In genomic region chr11:12404461-12404860, GRCh38 we compare ENCODE assay signal across 25 cellular contexts. TPM values are rescaled to one million over a fixed set of nuclear protein-coding genes. Genes with fewer than 3 reads are reported as not detected.
DNase-seq lines count a peak whose midpoint lies in the region; ATAC-seq, FAIRE-seq and TF ChIP-seq lines count a peak whose summit lies in the region.
"Had no signal": no experiment of that assay in that cellular context is flagged by ENCODE, and none has a peak within 500 bp of the region (broad histone marks: within the 10 kb centered on the region; RNA-seq: fewer than 3 reads in every experiment).

No MANE protein-coding gene starts in this region.

- no peaks in the 10 kb centered on the region for H3K36me3 ChIP-seq in astrocyte (ENCODE audit: insufficient read depth, low read length)
- H3K36me3 ChIP-seq in thoracic aorta, result no peaks in the 10 kb centered on the region
- H3K36me3 ChIP-seq: ascending aorta, pancreas had no signal

- FAIRE-seq in astrocyte (lab: Jason Lieb, UNC) (no peak), GM19239 (lab: Jason Lieb, UNC) (no peak)
- FAIRE-seq: endometrium, G401.6, islet of Langerhans, pancreas had no signal

- DNase-seq in G401 (ENCODE audit: low spot score) (peak; percentile 35), astrocyte (ENCODE audit: low read depth) (no peak), mesothelial cell of epicardium (ENCODE audit: low spot score in 2 of 2, unreplicated experiment in 2 of 2) (no peak), thoracic aorta (ENCODE audit: low spot score) (no peak), NCI-H2196 (lab: John Stamatoyannopoulos, UW; ENCODE audit: unreplicated experiment) (no peak), GM19239 (ENCODE audit: insufficient read length, low spot score) (no peak)
- DNase-seq: activated CD4-positive, alpha-beta T cell treated with anti-CD3 and anti-CD28 coated beads for 4 hours; activated T-cell treated with anti-CD3 and anti-CD28 coated beads for 4 hours; HCEC 1CT; midbrain; NCI-H1092 treated with DMSO at 0.1 percent for 48 hours; NCI-H2029; NCI-H2227 treated with DMSO at 0.1 percent for 48 hours; stimulated activated naive CD4-positive, alpha-beta T cell; T-helper 17 cell had no signal

- no peaks in the 10 kb centered on the region for H3K27me3 ChIP-seq in astrocyte (ENCODE audit: insufficient read depth, low read length)
- H3K27me3 ChIP-seq in thoracic aorta (replicated peaks; ENCODE audit: insufficient read depth), result no peaks in the 10 kb centered on the region
- H3K27me3 ChIP-seq: ascending aorta, pancreas had no signal

- no peaks in the 10 kb centered on the region for H3K9me3 Mint-ChIP-seq in astrocyte (ENCODE audit: unreplicated experiment)
- H3K9me3 Mint-ChIP-seq in mesothelial cell of epicardium, result peaks cover 4% of the 10 kb centered on the region
- H3K9me3 Mint-ChIP-seq: central memory CD8-positive, alpha-beta T cell; natural killer cell treated with Interleukin-12 subunit alpha and Interleukin-12 subunit beta and Interleukin-15 and Interleukin-18, amount 100 ng/mL, for 72 hours had no signal

- H3K4me3 ChIP-seq in astrocyte (ENCODE audit: insufficient read depth, low read depth, low read length), result no peak overlapping the region
- H3K4me3 ChIP-seq in thoracic aorta, result no peak overlapping the region
- H3K4me3 ChIP-seq: ascending aorta, pancreas had no signal

- H3K4me1 Mint-ChIP-seq in astrocyte (ENCODE audit: low read depth, unreplicated experiment) (peaks cover 38% of the 10 kb centered on the region), mesothelial cell of epicardium (peaks cover 52% of the 10 kb centered on the region)
- H3K4me1 Mint-ChIP-seq: central memory CD8-positive, alpha-beta T cell; IgD-negative memory B cell; T-helper 17 cell had no signal

- H3K27me3 Mint-ChIP-seq in astrocyte (ENCODE audit: low read depth, unreplicated experiment) (no peaks in the 10 kb centered on the region), mesothelial cell of epicardium (ENCODE audit: low read depth) (no peaks in the 10 kb centered on the region)
- H3K27me3 Mint-ChIP-seq: activated naive CD8-positive, alpha-beta T cell; IgD-negative memory B cell had no signal

- no peak overlapping the region for H2AFZ ChIP-seq in astrocyte (ENCODE audit: low read depth, low read length)

- TF ChIP-seq CTCF in astrocyte (IDR thresholded peaks at IDR 0.05; ENCODE audit: insufficient read depth, low read depth, low read length) (no peak), mesothelial cell of epicardium (IDR thresholded peaks at IDR 0.05; ENCODE audit: unreplicated experiment) (no peak), thoracic aorta (IDR thresholded peaks at IDR 0.05) (no peak)

- H3K27ac Mint-ChIP-seq in astrocyte (ENCODE audit: unreplicated experiment) (no peak overlapping the region), mesothelial cell of epicardium (peak overlapping the region; percentile 98)
- H3K27ac Mint-ChIP-seq: activated naive CD8-positive, alpha-beta T cell; IgD-negative memory B cell; natural killer cell treated with Interleukin-12 subunit alpha and Interleukin-12 subunit beta and Interleukin-15 and Interleukin-18, amount 100 ng/mL, for 72 hours; T-helper 17 cell had no signal

- H3K4me1 ChIP-seq in astrocyte (ENCODE audit: insufficient read depth, low read length) (peaks cover 38% of the 10 kb centered on the region), thoracic aorta (ENCODE audit: control insufficient read depth in 1 of 2, low read depth in 2 of 2) (peaks cover 19 to 72% of the 10 kb centered on the region in 2 donors)

- no peak overlapping the region for H3K9ac ChIP-seq in astrocyte (ENCODE audit: low read length)

- H3K79me2 ChIP-seq in astrocyte (ENCODE audit: insufficient read depth, low read length), result peaks cover 98% of the 10 kb centered on the region

- H3K9me3 ChIP-seq in astrocyte (ENCODE audit: insufficient read depth, low read depth, low read length) (no peaks in the 10 kb centered on the region), thoracic aorta (no peaks in the 10 kb centered on the region)
- H3K9me3 ChIP-seq: ascending aorta, pancreas had no signal

- H3K36me3 Mint-ChIP-seq in astrocyte (ENCODE audit: low read depth, unreplicated experiment) (peaks cover 6% of the 10 kb centered on the region), mesothelial cell of epicardium (peaks cover 2% of the 10 kb centered on the region)
- H3K36me3 Mint-ChIP-seq: activated naive CD8-positive, alpha-beta T cell; natural killer cell treated with Interleukin-12 subunit alpha and Interleukin-12 subunit beta and Interleukin-15 and Interleukin-18, amount 100 ng/mL, for 72 hours had no signal

- in situ Hi-C loops in G401 (cut with HindIII; ENCODE audit: low sequenced_read_pairs), result no loop called here

- peaks cover 43% of the 10 kb centered on the region for H4K20me1 ChIP-seq in astrocyte (ENCODE audit: insufficient read depth, low read length)

- no peak overlapping the region for H3K27ac ChIP-seq in astrocyte (ENCODE audit: low read depth, low read length)
- H3K27ac ChIP-seq in thoracic aorta, result peak overlapping the region; percentile 15 to 28
- H3K27ac ChIP-seq: pancreas had no signal

- ATAC-seq in thoracic aorta (ENCODE audit: insufficient number of reproducible peaks, low FRiP score, low read depth) (no peak), GM19328 (IDR thresholded peaks at IDR 0.05; ENCODE audit: unreplicated experiment) (no peak)
- ATAC-seq: natural killer cell treated with Interleukin-12 subunit alpha and Interleukin-12 subunit beta and Interleukin-15 and Interleukin-18, amount 100 ng/mL, for 72 hours; T-helper 17 cell had no signal

- no peak overlapping the region for H3K4me3 Mint-ChIP-seq in astrocyte (ENCODE audit: unreplicated experiment)
- no peak overlapping the region for H3K4me3 Mint-ChIP-seq in mesothelial cell of epicardium
- H3K4me3 Mint-ChIP-seq: activated naive CD8-positive, alpha-beta T cell; central memory CD8-positive, alpha-beta T cell; IgD-negative memory B cell; natural killer cell treated with Interleukin-12 subunit alpha and Interleukin-12 subunit beta and Interleukin-15 and Interleukin-18, amount 100 ng/mL, for 72 hours; T-helper 17 cell had no signal

- H3K4me2 ChIP-seq in astrocyte (ENCODE audit: low read length), result peak overlapping the region; percentile 78

RNA-seq across cellular contexts. Expression of gene PARVA, which starts 27.1 kb away (rescaled TPM):
- total RNA-seq in G401 (2014; rRNA removed; shearing (Covaris generic)), result 6.6 and 9.9 TPM in 2 replicates
- total RNA-seq in astrocyte (106 TPM in 2 replicates), mesothelial cell of epicardium (77.1 to 78.3 TPM (median 78.2 TPM) in 3 replicates), thoracic aorta (10 to 100 TPM; 96.7 to 99.7 TPM)
- total RNA-seq: natural killer cell treated with Interleukin-12 subunit alpha and Interleukin-12 subunit beta and Interleukin-15 and Interleukin-18, amount 100 ng/mL, for 72 hours had no signal
